Comparison of ENCODE assay signal across 16 cellular contexts in the genomic region with DNA sequence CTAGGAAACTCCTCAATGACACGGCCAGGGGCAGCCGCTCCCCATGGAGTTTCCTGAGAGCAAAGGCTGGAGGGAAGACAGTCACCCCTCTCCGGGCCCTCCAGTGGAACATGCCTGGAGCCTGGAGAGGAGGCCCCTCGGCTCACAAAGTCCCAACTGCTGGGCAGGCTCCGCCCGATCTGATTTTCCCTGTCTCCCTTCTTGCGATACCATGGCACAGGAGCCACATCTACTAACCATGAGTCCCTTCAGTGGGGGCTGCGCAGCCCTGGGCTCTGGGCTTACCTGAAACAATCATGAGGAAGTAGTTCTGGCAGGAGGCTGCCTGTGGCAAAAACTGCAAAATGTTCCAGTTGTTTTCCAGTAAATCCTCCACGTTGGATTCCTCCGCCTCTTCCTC. TPM values are rescaled to one million over a fixed set of nuclear protein-coding genes. Genes with fewer than 3 reads are reported as not detected.
DNase-seq lines count a peak whose midpoint lies in the region; ATAC-seq and TF ChIP-seq lines count a peak whose summit lies in the region.
"Had no signal": no experiment of that assay in that cellular context is flagged by ENCODE, and none has a peak within 500 bp of the region (broad histone marks: within the 10 kb centered on the region; RNA-seq: fewer than 3 reads in every experiment).

No MANE protein-coding gene starts in this region.

- peak overlapping the region; percentile 12 for H3K9ac ChIP-seq in Loucy (ENCODE audit: low read depth, low read length, poor library complexity, severe bottlenecking)

- peaks cover 54% of the 10 kb centered on the region for H3K4me1 ChIP-seq in Loucy (ENCODE audit: insufficient read depth, low read length, poor library complexity, severe bottlenecking)
- H3K4me1 ChIP-seq in osteoblast (ENCODE audit: insufficient read depth, low read length) = no peaks in the 10 kb centered on the region
- H3K4me1 ChIP-seq in left ventricle myocardium inferior = no peaks in the 10 kb centered on the region
- H3K4me1 ChIP-seq: A549, Caco-2 had no signal

- H4K20me1 ChIP-seq in Loucy (ENCODE audit: insufficient read depth, low read length, poor library complexity, severe bottlenecking) (no peaks in the 10 kb centered on the region), osteoblast (ENCODE audit: insufficient read depth, low read length) (no peaks in the 10 kb centered on the region)

- CTCF ChIA-PET in activated naive CD4-positive, alpha-beta T cell treated with anti-CD3 and anti-CD28 coated beads, Interleukin-2, amount 10 ng/mL, durations not matched to agents 7 days and 5 days (lab: Charles Lee) = no interaction called here

- H3K27me3 ChIP-seq in Loucy (ENCODE audit: insufficient read depth, low read length, poor library complexity, severe bottlenecking) (no peaks in the 10 kb centered on the region), osteoblast (ENCODE audit: insufficient read depth, low read length) (no peaks in the 10 kb centered on the region), left ventricle myocardium inferior (ENCODE audit: low read depth) (no peaks in the 10 kb centered on the region)

- H3K9me3 Mint-ChIP-seq in chondrocyte (ENCODE audit: low read depth) = no peaks in the 10 kb centered on the region
- H3K9me3 Mint-ChIP-seq in stimulated activated naive B cell treated with anti-CD40 and anti-IgM and Interleukin-4, amounts not matched to agents 10 μg/mL and 1 μg/mL and 100 μg/mL, for 72 hours = no peaks in the 10 kb centered on the region
- no peaks in the 10 kb centered on the region for H3K9me3 Mint-ChIP-seq in activated naive CD4-positive, alpha-beta T cell treated with anti-CD3 and anti-CD28 coated beads, Interleukin-2, amount 10 ng/mL, durations not matched to agents 7 days and 5 days
- H3K9me3 Mint-ChIP-seq: CD8-positive, alpha-beta memory T cell; IgD-negative memory B cell had no signal

- H3K9me3 ChIP-seq in Loucy (ENCODE audit: insufficient read depth, low read depth, low read length) (no peaks in the 10 kb centered on the region), osteoblast (ENCODE audit: low read depth, low read length) (no peaks in the 10 kb centered on the region), left ventricle myocardium inferior (replicated peaks) (no peaks in the 10 kb centered on the region)
- H3K9me3 ChIP-seq: A549, Caco-2 had no signal

- DNase-seq in chondrocyte (ENCODE audit: low spot score) (peak; percentile 61), osteoblast (ENCODE audit: insufficient read length, low spot score, missing footprints) (peak; percentile 34), left ventricle myocardium inferior (no peak)
- no peak for DNase-seq in stimulated activated naive B cell treated with anti-CD40 and anti-IgM and Interleukin-4, amounts not matched to agents 10 μg/mL and 1 μg/mL and 100 μg/mL, for 72 hours
- no peak for DNase-seq in activated naive CD4-positive, alpha-beta T cell treated with anti-CD3 and anti-CD28 coated beads, Interleukin-2, amount 10 ng/mL, durations not matched to agents 7 days and 5 days
- DNase-seq: Caco-2; CD8-positive, alpha-beta memory T cell; DND-41; GDM1 had no signal

- no peaks in the 10 kb centered on the region; the same call in 1 of the 2 replicates for H3F3A ChIP-seq in Loucy (ENCODE audit: low read depth)

- H3K4me3 ChIP-seq in Loucy (ENCODE audit: low read length, poor library complexity, severe bottlenecking) (no peak overlapping the region), osteoblast (ENCODE audit: insufficient read depth, low read length) (no peak overlapping the region), left ventricle myocardium inferior (no peak overlapping the region)
- H3K4me3 ChIP-seq: A549 had no signal

- H3K79me2 ChIP-seq in Loucy (ENCODE audit: insufficient read depth, low read length) (peaks cover 14% of the 10 kb centered on the region; the same call in 1 of the 2 replicates), osteoblast (ENCODE audit: insufficient read depth, low read length) (no peaks in the 10 kb centered on the region)

- intact Hi-C loops in left ventricle myocardium inferior (cut with micrococcal nuclease) = no loop called here

- H3K4me3 Mint-ChIP-seq in chondrocyte (ENCODE audit: unreplicated experiment) = no peak overlapping the region
- peak overlapping the region in 1 of 2 donors; percentile 24 for H3K4me3 Mint-ChIP-seq in stimulated activated naive B cell treated with anti-CD40 and anti-IgM and Interleukin-4, amounts not matched to agents 10 μg/mL and 1 μg/mL and 100 μg/mL, for 72 hours
- no peak overlapping the region for H3K4me3 Mint-ChIP-seq in activated naive CD4-positive, alpha-beta T cell treated with anti-CD3 and anti-CD28 coated beads, Interleukin-2, amount 10 ng/mL, durations not matched to agents 7 days and 5 days
- H3K4me3 Mint-ChIP-seq: CD14-positive monocyte; CD8-positive, alpha-beta memory T cell had no signal

- H2AFZ ChIP-seq in Loucy (ENCODE audit: low read length) (no peak overlapping the region), osteoblast (ENCODE audit: low read length) (no peak overlapping the region)

- no peaks in the 10 kb centered on the region for H3K9me2 ChIP-seq in Loucy (replicated peaks; ENCODE audit: low read depth, low read length)

- peaks cover 56% of the 10 kb centered on the region for H3K36me3 Mint-ChIP-seq in chondrocyte (ENCODE audit: low read depth)
- peaks cover 61 to 85% of the 10 kb centered on the region in 2 donors for H3K36me3 Mint-ChIP-seq in stimulated activated naive B cell treated with anti-CD40 and anti-IgM and Interleukin-4, amounts not matched to agents 10 μg/mL and 1 μg/mL and 100 μg/mL, for 72 hours
- peaks cover 75% of the 10 kb centered on the region for H3K36me3 Mint-ChIP-seq in activated naive CD4-positive, alpha-beta T cell treated with anti-CD3 and anti-CD28 coated beads, Interleukin-2, amount 10 ng/mL, durations not matched to agents 7 days and 5 days

- H3K27ac Mint-ChIP-seq in chondrocyte (ENCODE audit: unreplicated experiment) = no peak overlapping the region
- H3K27ac Mint-ChIP-seq in stimulated activated naive B cell treated with anti-CD40 and anti-IgM and Interleukin-4, amounts not matched to agents 10 μg/mL and 1 μg/mL and 100 μg/mL, for 72 hours = peak overlapping the region; percentile 47
- no peak overlapping the region for H3K27ac Mint-ChIP-seq in activated naive CD4-positive, alpha-beta T cell treated with anti-CD3 and anti-CD28 coated beads, Interleukin-2, amount 10 ng/mL, durations not matched to agents 7 days and 5 days
- H3K27ac Mint-ChIP-seq: CD8-positive, alpha-beta memory T cell had no signal

- H3K4me2 ChIP-seq in Loucy (ENCODE audit: low read depth, low read length, poor library complexity, severe bottlenecking) (no peak overlapping the region), osteoblast (ENCODE audit: insufficient read depth, low read length) (no peak overlapping the region)
- H3K4me2 ChIP-seq: A549 had no signal

- H3K27ac ChIP-seq in osteoblast (ENCODE audit: low read depth, low read length) (no peak overlapping the region), left ventricle myocardium inferior (replicated peaks) (no peak overlapping the region)
- H3K27ac ChIP-seq: A549 had no signal

- ATAC-seq in stimulated activated naive B cell treated with anti-CD40 and anti-IgM and Interleukin-4, amounts not matched to agents 10 μg/mL and 1 μg/mL and 100 μg/mL, for 72 hours (replicated peaks) = no peak
- ATAC-seq in GM18867 (IDR thresholded peaks at IDR 0.05; ENCODE audit: unreplicated experiment) = no peak
- ATAC-seq: A549 had no signal

- H3K27me3 Mint-ChIP-seq in chondrocyte (ENCODE audit: low read depth) = no peaks in the 10 kb centered on the region
- no peaks in the 10 kb centered on the region for H3K27me3 Mint-ChIP-seq in stimulated activated naive B cell treated with anti-CD40 and anti-IgM and Interleukin-4, amounts not matched to agents 10 μg/mL and 1 μg/mL and 100 μg/mL, for 72 hours
- H3K27me3 Mint-ChIP-seq in activated naive CD4-positive, alpha-beta T cell treated with anti-CD3 and anti-CD28 coated beads, Interleukin-2, amount 10 ng/mL, durations not matched to agents 7 days and 5 days = no peaks in the 10 kb centered on the region
- H3K27me3 Mint-ChIP-seq: CD8-positive, alpha-beta memory T cell; IgD-negative memory B cell had no signal

- H3K36me3 ChIP-seq in Loucy (ENCODE audit: insufficient read depth, low read length) (peaks cover 73% of the 10 kb centered on the region; the same call in 1 of the 2 replicates), osteoblast (ENCODE audit: insufficient read depth, low read length) (peaks cover 35% of the 10 kb centered on the region), left ventricle myocardium inferior (peaks cover 85% of the 10 kb centered on the region)

- TF ChIP-seq CTCF in Loucy (conservative IDR thresholded peaks at IDR 0.05; ENCODE audit: low read length) (no peak), chondrocyte (IDR thresholded peaks at IDR 0.05) (no peak), osteoblast (IDR thresholded peaks at IDR 0.05; ENCODE audit: extremely low read depth, low read depth, low read length) (no peak), left ventricle myocardium inferior (IDR thresholded peaks at IDR 0.05; ENCODE audit: borderline replicate concordance) (no peak)

- no peaks in the 10 kb centered on the region for H3K4me1 Mint-ChIP-seq in chondrocyte (ENCODE audit: low read depth)
- peaks cover 15 to 37% of the 10 kb centered on the region in 2 donors for H3K4me1 Mint-ChIP-seq in stimulated activated naive B cell treated with anti-CD40 and anti-IgM and Interleukin-4, amounts not matched to agents 10 μg/mL and 1 μg/mL and 100 μg/mL, for 72 hours
- peaks cover 10% of the 10 kb centered on the region for H3K4me1 Mint-ChIP-seq in activated naive CD4-positive, alpha-beta T cell treated with anti-CD3 and anti-CD28 coated beads, Interleukin-2, amount 10 ng/mL, durations not matched to agents 7 days and 5 days
- H3K4me1 Mint-ChIP-seq: CD14-positive monocyte had no signal

RNA-seq across cellular contexts. Expression of gene P2RX2, which starts 15.3 kb away (rescaled TPM):
- total RNA-seq in chondrocyte = not detected in 3 replicates
- not detected in 2 replicates for total RNA-seq in osteoblast
- total RNA-seq in left ventricle myocardium inferior = not detected
- total RNA-seq: Caco-2; CD8-positive, alpha-beta memory T cell; H4; HT1080 had no signal

RNA-seq across cellular contexts. Expression of gene LRCOL1, which starts 23.5 kb away (rescaled TPM):
- not detected in 3 replicates for total RNA-seq in chondrocyte
- not detected in 2 replicates for total RNA-seq in osteoblast
- not detected for total RNA-seq in left ventricle myocardium inferior
- total RNA-seq: Caco-2; CD8-positive, alpha-beta memory T cell; H4; HT1080 had no signal

RNA-seq across cellular contexts. Expression of gene POLE, which starts 53.2 kb away (rescaled TPM):
- total RNA-seq in chondrocyte (44.7 to 65.7 TPM (median 48.0 TPM) in 3 replicates), osteoblast (15.2 and 22.1 TPM in 2 replicates), left ventricle myocardium inferior (9.0 TPM)

RNA-seq across cellular contexts. Expression of gene PXMP2, which starts 53.5 kb away (rescaled TPM):
- total RNA-seq in chondrocyte (18.5 to 19.5 TPM (median 19.0 TPM) in 3 replicates), osteoblast (10.1 and 10.6 TPM in 2 replicates), left ventricle myocardium inferior (42.3 TPM)

Comparison
In these comparisons a context has a peak if more than half of its experiments do, and no peak if none do; other contexts are left out.
1. DNase-seq: peak in chondrocyte (single experiment) and osteoblast (single experiment); none in stimulated activated naive B cell treated with anti-CD40 and anti-IgM and Interleukin-4, amounts not matched to agents 10 μg/mL and 1 μg/mL and 100 μg/mL, for 72 hours (single experiment), activated naive CD4-positive, alpha-beta T cell treated with anti-CD3 and anti-CD28 coated beads, Interleukin-2, amount 10 ng/mL, durations not matched to agents 7 days and 5 days (single experiment) and left ventricle myocardium inferior (single experiment).